ENCODE assay signal across 1 cellular context in genomic region chr9:99906403-99907207, GRCh38.
A peak's percentile ranks its signal among the peaks of the same experiment; 100 is the strongest.
TF ChIP-seq lines count a peak whose summit lies in the region.

Gene STX17 (plus strand): TSS chr9:99906654. CDS start chr9:99915240, 8,586 bp downstream.

TF ChIP-seq in HEK293, 187 proteins besides CTCF, POLR2A, EP300 and RAD21 (continued from another document and continues in another):
- TF ChIP-seq PRDM4 (tag by site-specific recombination; IDR thresholded peaks at IDR 0.05), result no peak
- no peak for TF ChIP-seq ZNF510 (tag by site-specific recombination; IDR thresholded peaks at IDR 0.05; ENCODE audit: insufficient replicate concordance)
- no peak for TF ChIP-seq ZNF112 (tag by site-specific recombination; IDR thresholded peaks at IDR 0.05)
- TF ChIP-seq GLIS2 (tag by site-specific recombination; IDR thresholded peaks at IDR 0.05), result peak; percentile 98
- TF ChIP-seq ZNF449 (tag by site-specific recombination; IDR thresholded peaks at IDR 0.05), result no peak
- TF ChIP-seq, protein P1, sequence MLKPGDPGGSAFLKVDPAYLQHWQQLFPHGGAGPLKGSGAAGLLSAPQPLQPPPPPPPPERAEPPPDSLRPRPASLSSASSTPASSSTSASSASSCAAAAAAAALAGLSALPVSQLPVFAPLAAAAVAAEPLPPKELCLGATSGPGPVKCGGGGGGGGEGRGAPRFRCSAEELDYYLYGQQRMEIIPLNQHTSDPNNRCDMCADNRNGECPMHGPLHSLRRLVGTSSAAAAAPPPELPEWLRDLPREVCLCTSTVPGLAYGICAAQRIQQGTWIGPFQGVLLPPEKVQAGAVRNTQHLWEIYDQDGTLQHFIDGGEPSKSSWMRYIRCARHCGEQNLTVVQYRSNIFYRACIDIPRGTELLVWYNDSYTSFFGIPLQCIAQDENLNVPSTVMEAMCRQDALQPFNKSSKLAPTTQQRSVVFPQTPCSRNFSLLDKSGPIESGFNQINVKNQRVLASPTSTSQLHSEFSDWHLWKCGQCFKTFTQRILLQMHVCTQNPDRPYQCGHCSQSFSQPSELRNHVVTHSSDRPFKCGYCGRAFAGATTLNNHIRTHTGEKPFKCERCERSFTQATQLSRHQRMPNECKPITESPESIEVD (tag by site-specific recombination; IDR thresholded peaks at IDR 0.05), result no peak
- TF ChIP-seq ZBTB48 (tag by site-specific recombination; IDR thresholded peaks at IDR 0.05), result peak; percentile 92
- TF ChIP-seq, protein P2, sequence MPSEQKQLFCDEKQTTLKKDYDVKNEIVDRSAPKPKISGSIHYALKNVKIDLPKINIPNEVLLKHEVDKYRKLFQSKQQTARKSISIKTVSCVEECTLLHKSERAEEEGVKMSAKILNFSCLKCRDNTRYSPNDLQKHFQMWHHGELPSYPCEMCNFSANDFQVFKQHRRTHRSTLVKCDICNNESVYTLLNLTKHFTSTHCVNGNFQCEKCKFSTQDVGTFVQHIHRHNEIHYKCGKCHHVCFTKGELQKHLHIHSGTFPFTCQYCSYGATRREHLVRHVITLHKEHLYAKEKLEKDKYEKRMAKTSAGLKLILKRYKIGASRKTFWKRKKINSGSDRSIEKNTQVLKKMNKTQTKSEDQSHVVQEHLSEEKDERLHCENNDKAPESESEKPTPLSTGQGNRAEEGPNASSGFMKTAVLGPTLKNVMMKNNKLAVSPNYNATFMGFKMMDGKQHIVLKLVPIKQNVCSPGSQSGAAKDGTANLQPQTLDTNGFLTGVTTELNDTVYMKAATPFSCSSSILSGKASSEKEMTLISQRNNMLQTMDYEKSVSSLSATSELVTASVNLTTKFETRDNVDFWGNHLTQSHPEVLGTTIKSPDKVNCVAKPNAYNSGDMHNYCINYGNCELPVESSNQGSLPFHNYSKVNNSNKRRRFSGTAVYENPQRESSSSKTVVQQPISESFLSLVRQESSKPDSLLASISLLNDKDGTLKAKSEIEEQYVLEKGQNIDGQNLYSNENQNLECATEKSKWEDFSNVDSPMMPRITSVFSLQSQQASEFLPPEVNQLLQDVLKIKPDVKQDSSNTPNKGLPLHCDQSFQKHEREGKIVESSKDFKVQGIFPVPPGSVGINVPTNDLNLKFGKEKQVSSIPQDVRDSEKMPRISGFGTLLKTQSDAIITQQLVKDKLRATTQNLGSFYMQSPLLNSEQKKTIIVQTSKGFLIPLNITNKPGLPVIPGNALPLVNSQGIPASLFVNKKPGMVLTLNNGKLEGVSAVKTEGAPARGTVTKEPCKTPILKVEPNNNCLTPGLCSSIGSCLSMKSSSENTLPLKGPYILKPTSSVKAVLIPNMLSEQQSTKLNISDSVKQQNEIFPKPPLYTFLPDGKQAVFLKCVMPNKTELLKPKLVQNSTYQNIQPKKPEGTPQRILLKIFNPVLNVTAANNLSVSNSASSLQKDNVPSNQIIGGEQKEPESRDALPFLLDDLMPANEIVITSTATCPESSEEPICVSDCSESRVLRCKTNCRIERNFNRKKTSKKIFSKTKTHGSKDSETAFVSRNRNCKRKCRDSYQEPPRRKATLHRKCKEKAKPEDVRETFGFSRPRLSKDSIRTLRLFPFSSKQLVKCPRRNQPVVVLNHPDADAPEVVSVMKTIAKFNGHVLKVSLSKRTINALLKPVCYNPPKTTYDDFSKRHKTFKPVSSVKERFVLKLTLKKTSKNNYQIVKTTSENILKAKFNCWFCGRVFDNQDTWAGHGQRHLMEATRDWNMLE (tag by site-specific recombination; conservative IDR thresholded peaks at IDR 0.05; ENCODE audit: low read depth), result no peak
- no peak for TF ChIP-seq ZBTB44 (tag by site-specific recombination; IDR thresholded peaks at IDR 0.05)
- no peak for TF ChIP-seq ZNF558 (tag by site-specific recombination; IDR thresholded peaks at IDR 0.05)
- TF ChIP-seq, protein P3, sequence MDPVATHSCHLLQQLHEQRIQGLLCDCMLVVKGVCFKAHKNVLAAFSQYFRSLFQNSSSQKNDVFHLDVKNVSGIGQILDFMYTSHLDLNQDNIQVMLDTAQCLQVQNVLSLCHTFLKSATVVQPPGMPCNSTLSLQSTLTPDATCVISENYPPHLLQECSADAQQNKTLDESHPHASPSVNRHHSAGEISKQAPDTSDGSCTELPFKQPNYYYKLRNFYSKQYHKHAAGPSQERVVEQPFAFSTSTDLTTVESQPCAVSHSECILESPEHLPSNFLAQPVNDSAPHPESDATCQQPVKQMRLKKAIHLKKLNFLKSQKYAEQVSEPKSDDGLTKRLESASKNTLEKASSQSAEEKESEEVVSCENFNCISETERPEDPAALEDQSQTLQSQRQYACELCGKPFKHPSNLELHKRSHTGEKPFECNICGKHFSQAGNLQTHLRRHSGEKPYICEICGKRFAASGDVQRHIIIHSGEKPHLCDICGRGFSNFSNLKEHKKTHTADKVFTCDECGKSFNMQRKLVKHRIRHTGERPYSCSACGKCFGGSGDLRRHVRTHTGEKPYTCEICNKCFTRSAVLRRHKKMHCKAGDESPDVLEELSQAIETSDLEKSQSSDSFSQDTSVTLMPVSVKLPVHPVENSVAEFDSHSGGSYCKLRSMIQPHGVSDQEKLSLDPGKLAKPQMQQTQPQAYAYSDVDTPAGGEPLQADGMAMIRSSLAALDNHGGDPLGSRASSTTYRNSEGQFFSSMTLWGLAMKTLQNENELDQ (tag by site-specific recombination; IDR thresholded peaks at IDR 0.05; ENCODE audit: low read depth), result no peak
- TF ChIP-seq TSHZ1 (tag by site-specific recombination; IDR thresholded peaks at IDR 0.05; ENCODE audit: borderline replicate concordance), result no peak
- peak; percentile 77 for TF ChIP-seq ZNF2 (tag by site-specific recombination; IDR thresholded peaks at IDR 0.05)
- TF ChIP-seq ZNF211 (tag by site-specific recombination; IDR thresholded peaks at IDR 0.05; ENCODE audit: low read depth), result no peak
- TF ChIP-seq SP7 (tag by site-specific recombination; IDR thresholded peaks at IDR 0.05), result peak; percentile 52
- TF ChIP-seq ZFP3 (tag by site-specific recombination; IDR thresholded peaks at IDR 0.05; ENCODE audit: low read depth), result no peak
- TF ChIP-seq ZNF768 (tag by site-specific recombination; IDR thresholded peaks at IDR 0.05), result no peak
- no peak for TF ChIP-seq SCRT1 (tag by site-specific recombination; IDR thresholded peaks at IDR 0.05; ENCODE audit: borderline replicate concordance)
- TF ChIP-seq ZNF114 (tag by site-specific recombination; IDR thresholded peaks at IDR 0.05), result no peak
- TF ChIP-seq ZNF302 (tag by site-specific recombination; IDR thresholded peaks at IDR 0.05; ENCODE audit: low read depth), result no peak
- TF ChIP-seq ELK4 (IDR thresholded peaks at IDR 0.05; ENCODE audit: borderline replicate concordance, low read depth, low read length), result no peak
- TF ChIP-seq HIC1 (tag by site-specific recombination; IDR thresholded peaks at IDR 0.05), result peak; percentile 81
- TF ChIP-seq, protein P4, sequence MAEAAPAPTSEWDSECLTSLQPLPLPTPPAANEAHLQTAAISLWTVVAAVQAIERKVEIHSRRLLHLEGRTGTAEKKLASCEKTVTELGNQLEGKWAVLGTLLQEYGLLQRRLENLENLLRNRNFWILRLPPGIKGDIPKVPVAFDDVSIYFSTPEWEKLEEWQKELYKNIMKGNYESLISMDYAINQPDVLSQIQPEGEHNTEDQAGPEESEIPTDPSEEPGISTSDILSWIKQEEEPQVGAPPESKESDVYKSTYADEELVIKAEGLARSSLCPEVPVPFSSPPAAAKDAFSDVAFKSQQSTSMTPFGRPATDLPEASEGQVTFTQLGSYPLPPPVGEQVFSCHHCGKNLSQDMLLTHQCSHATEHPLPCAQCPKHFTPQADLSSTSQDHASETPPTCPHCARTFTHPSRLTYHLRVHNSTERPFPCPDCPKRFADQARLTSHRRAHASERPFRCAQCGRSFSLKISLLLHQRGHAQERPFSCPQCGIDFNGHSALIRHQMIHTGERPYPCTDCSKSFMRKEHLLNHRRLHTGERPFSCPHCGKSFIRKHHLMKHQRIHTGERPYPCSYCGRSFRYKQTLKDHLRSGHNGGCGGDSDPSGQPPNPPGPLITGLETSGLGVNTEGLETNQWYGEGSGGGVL (tag by site-specific recombination; IDR thresholded peaks at IDR 0.05), result no peak
- no peak for TF ChIP-seq ZNF548 (tag by site-specific recombination; IDR thresholded peaks at IDR 0.05)
